34 cellular contexts compared by ENCODE assay signal in genomic region chr12:107598906-107599305, GRCh38.
"Had no signal": no experiment of that assay in that cellular context is flagged by ENCODE, and none has a peak within 500 bp of the region (broad histone marks: within the 10 kb centered on the region; RNA-seq: fewer than 3 reads in every experiment).

No MANE protein-coding gene starts in this region.

- DNase-seq: activated B cell treated with CpG ODN at 0.5 μM for 24 hours; activated CD4-positive, alpha-beta T cell treated with anti-CD3 and anti-CD28 coated beads for 48 hours; activated CD4-positive, alpha-beta T cell treated with anti-CD3 and anti-CD28 coated beads, Interleukin-2, amount 50 U/mL, for 1 hour; activated CD4-positive, alpha-beta T cell treated with anti-CD3 and anti-CD28 coated beads, Interleukin-2, amount 50 U/mL, for 48 hours; activated CD8-positive, alpha-beta memory T cell treated with anti-CD3 and anti-CD28 coated beads for 24 hours; activated CD8-positive, alpha-beta T cell treated with anti-CD3 and anti-CD28 coated beads for 36 hours; activated effector memory CD4-positive, alpha-beta T cell treated with Interleukin-2 at 50 U/mL for 16 hours; activated gamma-delta T cell treated with Interleukin-2 at 50 U/mL for 16 hours; activated naive CD4-positive, alpha-beta T cell treated with anti-CD3 and anti-CD28 coated beads, Interleukin-2, amount 50 U/mL, for 16 hours; activated naive CD4-positive, alpha-beta T cell treated with Interleukin-2 at 50 U/mL for 16 hours; activated T-cell treated with anti-CD3 and anti-CD28 coated beads, Interleukin-2, amount 50 U/mL, for 4 hours; amniotic stem cell; anterior cingulate cortex; brain microvascular endothelial cell; central memory CD4-positive, alpha-beta T cell; cerebellar nuclear complex; colonic mucosa; dorsolateral prefrontal cortex; effector memory CD4-positive, alpha-beta T cell; endodermal cell; foreskin fibroblast; head of caudate nucleus; T-helper 1 cell; T-helper 17 cell; T1000; WERI-Rb-1 had no signal

- H3K9me3 Mint-ChIP-seq: activated B cell treated with CpG ODN at 0.5 μM for 24 hours; activated CD8-positive, alpha-beta T cell treated with anti-CD3 and anti-CD28 coated beads for 36 hours; activated T-helper 17 cell treated with anti-CD3 and anti-CD28 coated beads, Interleukin-2, amount 50 U/mL, for 72 hours; T-helper 2 cell treated with Interferon-gamma antibody and Interleukin-4, amounts not matched to agents 5 μg/mL and 100 μg/mL, for 36 hours had no signal

- H3K27me3 ChIP-seq: brain microvascular endothelial cell, colonic mucosa had no signal

- H3K4me3 Mint-ChIP-seq: activated B cell treated with CpG ODN at 0.5 μM for 24 hours; activated CD8-positive, alpha-beta T cell treated with anti-CD3 and anti-CD28 coated beads for 36 hours; activated naive CD8-positive, alpha-beta T cell; activated T-cell treated with anti-CD3 and anti-CD28 coated beads, Interleukin-2, amount 50 U/mL, for 4 hours; activated T-helper 17 cell treated with anti-CD3 and anti-CD28 coated beads, Interleukin-2, amount 50 U/mL, for 72 hours; dendritic cell treated with granulocyte-macrophage colony-stimulating factor and Interleukin-4, amounts not matched to agents 40 ng/mL and 50 ng/mL, for 4 days; endodermal cell; T-helper 17 cell; T-helper 2 cell treated with Interferon-gamma antibody and Interleukin-4, amounts not matched to agents 5 μg/mL and 100 μg/mL, for 36 hours had no signal

- H3K36me3 Mint-ChIP-seq: activated naive CD8-positive, alpha-beta T cell had no signal

- ATAC-seq: activated CD4-positive, CD25-positive, alpha-beta regulatory T cell treated with anti-CD3 and anti-CD28 coated beads, Interleukin-2, amount 50 U/mL, for 24 hours; activated CD8-positive, alpha-beta T cell treated with anti-CD3 and anti-CD28 coated beads for 36 hours; activated T-cell treated with anti-CD3 and anti-CD28 coated beads, Interleukin-2, amount 50 U/mL, for 4 hours; activated T-helper 17 cell treated with anti-CD3 and anti-CD28 coated beads, Interleukin-2, amount 50 U/mL, for 72 hours; esophagus mucosa; T-helper 17 cell had no signal

- H3K27ac Mint-ChIP-seq: activated B cell treated with CpG ODN at 0.5 μM for 24 hours; activated CD8-positive, alpha-beta T cell treated with anti-CD3 and anti-CD28 coated beads for 36 hours; activated naive CD8-positive, alpha-beta T cell; dendritic cell treated with granulocyte-macrophage colony-stimulating factor and Interleukin-4, amounts not matched to agents 40 ng/mL and 50 ng/mL, for 4 days; endodermal cell; T-helper 17 cell; T-helper 2 cell treated with Interferon-gamma antibody and Interleukin-4, amounts not matched to agents 5 μg/mL and 100 μg/mL, for 36 hours had no signal

- H3K36me3 ChIP-seq: brain microvascular endothelial cell, colonic mucosa, WERI-Rb-1 had no signal

- FAIRE-seq: astrocyte, frontal cortex had no signal

- H3K4me1 Mint-ChIP-seq: activated B cell treated with CpG ODN at 0.5 μM for 24 hours; activated T-helper 17 cell treated with anti-CD3 and anti-CD28 coated beads, Interleukin-2, amount 50 U/mL, for 72 hours; endodermal cell had no signal

- H3K4me3 ChIP-seq: colonic mucosa, dorsolateral prefrontal cortex had no signal
